13 cellular contexts compared by ENCODE assay signal in the genomic region with DNA sequence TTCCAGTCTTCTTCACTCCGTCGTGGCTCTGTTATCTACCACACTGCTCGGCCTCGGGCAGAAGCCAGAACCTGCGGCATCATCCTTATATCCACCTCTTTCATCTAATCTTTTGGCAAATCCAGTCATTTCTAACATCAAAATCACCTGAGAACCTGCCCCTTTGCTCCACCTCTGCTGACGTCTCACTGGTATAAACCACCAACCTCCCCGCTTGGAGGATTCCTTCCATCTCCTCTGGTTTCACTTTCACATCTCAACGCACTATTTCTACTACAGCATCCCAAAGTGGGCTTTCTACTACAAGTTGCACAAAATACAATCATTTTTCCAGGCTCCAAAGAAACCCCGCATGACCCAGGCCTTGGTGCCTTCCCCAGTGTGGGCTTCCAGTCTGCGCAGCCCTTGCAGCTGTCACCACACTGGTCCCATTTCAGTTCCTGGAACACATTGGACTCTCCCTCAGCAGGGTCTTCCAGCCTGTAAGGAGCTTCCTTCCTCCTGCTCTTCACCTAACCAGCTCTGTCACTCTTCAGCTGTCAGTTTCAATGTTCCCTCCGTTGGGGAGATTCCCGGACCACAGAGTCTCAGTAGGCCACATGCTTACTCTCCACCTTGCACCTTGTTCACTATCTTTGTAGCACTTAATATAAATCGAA.
DNase-seq lines count a peak whose midpoint lies in the region; ATAC-seq and TF ChIP-seq lines count a peak whose summit lies in the region.
"Had no signal": no experiment of that assay in that cellular context is flagged by ENCODE, and none has a peak within 500 bp of the region (broad histone marks: within the 10 kb centered on the region; RNA-seq: fewer than 3 reads in every experiment).

No MANE protein-coding gene starts in this region.

- H3K27ac ChIP-seq in KOPT-K1 (ENCODE audit: low read depth, low read length, poor library complexity, severe bottlenecking) (peak overlapping the region; percentile 93), gastroesophageal sphincter (no peak overlapping the region)
- H3K27ac ChIP-seq: hepatocyte had no signal

- H3K36me3 ChIP-seq in BE2C, result no peaks in the 10 kb centered on the region
- H3K36me3 ChIP-seq in KOPT-K1 (ENCODE audit: insufficient read depth, low read length), result peaks cover 80% of the 10 kb centered on the region
- no peaks in the 10 kb centered on the region for H3K36me3 ChIP-seq in gastroesophageal sphincter
- H3K36me3 ChIP-seq: transverse colon had no signal

- H3K27ac Mint-ChIP-seq in memory B cell, result no peak overlapping the region
- H3K27ac Mint-ChIP-seq in HFFc6, result no peak overlapping the region
- H3K27ac Mint-ChIP-seq in mesothelial cell of epicardium, result no peak overlapping the region

- H3K36me3 Mint-ChIP-seq in memory B cell (no peaks in the 10 kb centered on the region), HFFc6 (ENCODE audit: low read depth) (no peaks in the 10 kb centered on the region), mesothelial cell of epicardium (no peaks in the 10 kb centered on the region)

- no peaks in the 10 kb centered on the region for H3K9me3 Mint-ChIP-seq in memory B cell
- H3K9me3 Mint-ChIP-seq in HFFc6, result no peaks in the 10 kb centered on the region
- no peaks in the 10 kb centered on the region for H3K9me3 Mint-ChIP-seq in mesothelial cell of epicardium

- no peak for DNase-seq in BE2C
- peak; percentile 39 for DNase-seq in activated T-cell treated with anti-CD3 and anti-CD28 coated beads for 1 hour (ENCODE audit: low read depth)
- no peak for DNase-seq in memory B cell (ENCODE audit: low spot score in 2 of 2)
- no peak for DNase-seq in HCEC 1CT
- no peak for DNase-seq in HFFc6
- DNase-seq in mesothelial cell of epicardium (ENCODE audit: low spot score in 2 of 2, unreplicated experiment in 2 of 2), result no peak
- DNase-seq: aorta, transverse colon had no signal

- TF ChIP-seq POLR2A in gastroesophageal sphincter (IDR thresholded peaks at IDR 0.05), result no peak

- no peaks in the 10 kb centered on the region for H3K9me3 ChIP-seq in BE2C
- H3K9me3 ChIP-seq in KOPT-K1 (ENCODE audit: insufficient read depth, low read length, poor library complexity, severe bottlenecking), result peaks cover 4% of the 10 kb centered on the region
- no peaks in the 10 kb centered on the region for H3K9me3 ChIP-seq in gastroesophageal sphincter
- H3K9me3 ChIP-seq: transverse colon had no signal

- H3K4me1 ChIP-seq in BE2C (no peaks in the 10 kb centered on the region), gastroesophageal sphincter (no peaks in the 10 kb centered on the region)
- H3K4me1 ChIP-seq: transverse colon had no signal

- WGBS in gastroesophageal sphincter (ENCODE audit: low coverage in 1 of 2), 2 donors, result 83 to 86% methylated on average over 8 to 12 of the region's 13 CpGs

- H3K27me3 ChIP-seq in BE2C (peaks cover 6% of the 10 kb centered on the region), gastroesophageal sphincter (no peaks in the 10 kb centered on the region)
- H3K27me3 ChIP-seq: hepatocyte, transverse colon had no signal

- TF ChIP-seq EP300 in gastroesophageal sphincter (IDR thresholded peaks at IDR 0.05), result no peak

- H3K4me3 Mint-ChIP-seq in memory B cell (no peak overlapping the region), HFFc6 (no peak overlapping the region), mesothelial cell of epicardium (no peak overlapping the region)

- H3K4me3 ChIP-seq in BE2C (ENCODE audit: low read depth, low read length) (peak overlapping the region; percentile 17; the same call in 1 of the 2 replicates), gastroesophageal sphincter (no peak overlapping the region)
- H3K4me3 ChIP-seq: hepatocyte, K562, lung, transverse colon had no signal

- ATAC-seq in memory B cell (ENCODE audit: low read depth), result peak; percentile 60
- ATAC-seq in gastroesophageal sphincter, result no peak
- ATAC-seq: K562 had no signal

- peaks cover 14% of the 10 kb centered on the region for H3K27me3 Mint-ChIP-seq in memory B cell
- H3K27me3 Mint-ChIP-seq in HFFc6 (ENCODE audit: insufficient read depth), result peaks cover 15% of the 10 kb centered on the region
- no peaks in the 10 kb centered on the region for H3K27me3 Mint-ChIP-seq in mesothelial cell of epicardium (ENCODE audit: low read depth)

- H3K4me1 Mint-ChIP-seq in memory B cell (peaks cover 3% of the 10 kb centered on the region), HFFc6 (ENCODE audit: low read depth) (no peaks in the 10 kb centered on the region), mesothelial cell of epicardium (no peaks in the 10 kb centered on the region)

- TF ChIP-seq CTCF in BE2C (IDR thresholded peaks at IDR 0.05; ENCODE audit: low read depth, low read length) (no peak), gastroesophageal sphincter (IDR thresholded peaks at IDR 0.05) (no peak), HFFc6 (IDR thresholded peaks at IDR 0.05) (no peak), mesothelial cell of epicardium (IDR thresholded peaks at IDR 0.05; ENCODE audit: unreplicated experiment) (no peak)
